16 cellular contexts compared by ENCODE assay signal in genomic region chr12:48780381-48781025, GRCh38. TPM values are rescaled to one million over a fixed set of nuclear protein-coding genes. Genes with fewer than 3 reads are reported as not detected.
DNase-seq lines count a peak whose midpoint lies in the region; ATAC-seq and TF ChIP-seq lines count a peak whose summit lies in the region.
"Had no signal": no experiment of that assay in that cellular context is flagged by ENCODE, and none has a peak within 500 bp of the region (broad histone marks: within the 10 kb centered on the region; RNA-seq: fewer than 3 reads in every experiment).

No MANE protein-coding gene starts in this region.

- intact Hi-C loops in Right ventricle myocardium inferior (cut with DNase I) = no loop called here
- intact Hi-C loops in cardiac septum (cut with DNase I) = no loop called here
- intact Hi-C loops in heart right ventricle (cut with DNase I) = no loop called here
- intact Hi-C loops in ovary (cut with DNase I) = no loop called here

- H3K4me1 Mint-ChIP-seq in activated T-cell treated with anti-CD3 and anti-CD28 coated beads, Interleukin-2, amount 50 U/mL, for 24 hours (ENCODE audit: low read depth) = no peaks in the 10 kb centered on the region
- H3K4me1 Mint-ChIP-seq: activated naive CD8-positive, alpha-beta T cell treated with anti-CD3 and anti-CD28 coated beads for 36 hours had no signal

- ATAC-seq in Right ventricle myocardium inferior = peak; percentile 16
- peak in 7 of 8 donors; percentile 4 to 35 (median 15) for ATAC-seq in heart right ventricle
- no peak for ATAC-seq in HG03025 (IDR thresholded peaks at IDR 0.05; ENCODE audit: low FRiP score, unreplicated experiment)

- H3K27me3 Mint-ChIP-seq in activated T-cell treated with anti-CD3 and anti-CD28 coated beads, Interleukin-2, amount 50 U/mL, for 24 hours = peaks cover 10% of the 10 kb centered on the region

- H3K9me3 ChIP-seq in heart right ventricle = no peaks in the 10 kb centered on the region
- H3K9me3 ChIP-seq in ovary = no peaks in the 10 kb centered on the region

- no peak overlapping the region for H3K4me3 Mint-ChIP-seq in activated T-cell treated with anti-CD3 and anti-CD28 coated beads, Interleukin-2, amount 50 U/mL, for 24 hours
- H3K4me3 Mint-ChIP-seq: activated naive CD8-positive, alpha-beta T cell treated with anti-CD3 and anti-CD28 coated beads for 36 hours had no signal

- DNase-seq in Right ventricle myocardium inferior (ENCODE audit: missing footprints) (no peak), cardiac septum (ENCODE audit: low spot score) (no peak), heart right ventricle (peak in 1 of 2 donors; percentile 46), ovary (peak in 1 of 5 donors; percentile 51), NCI-H226 (no peak), NCI-H187 treated with DMSO at 0.1 percent for 48 hours (lab: John Stamatoyannopoulos, UW) (no peak)
- DNase-seq in activated T-cell treated with anti-CD3 and anti-CD28 coated beads, Interleukin-2, amount 50 U/mL, for 24 hours = no peak
- DNase-seq: activated CD4-positive, alpha-beta T cell treated with anti-CD3 and anti-CD28 coated beads for 1 hour; activated CD8-positive, alpha-beta memory T cell treated with anti-CD3 and anti-CD28 coated beads, Interleukin-2, amount 50 U/mL, for 4 hours; activated naive CD8-positive, alpha-beta T cell treated with anti-CD3 and anti-CD28 coated beads for 36 hours; cerebellar nuclear complex; erythroblast; NCI-H1436 treated with DMSO at 0.1 percent for 48 hours; NCI-H446 treated with DMSO at 0.1 percent for 48 hours had no signal

- H3K4me1 ChIP-seq in heart right ventricle (peaks cover 26 to 96% (median 82%) of the 10 kb centered on the region in 9 donors), ovary (ENCODE audit: insufficient read depth) (peaks cover 22% of the 10 kb centered on the region)

- no peak for TF ChIP-seq EP300 in ovary (IDR thresholded peaks at IDR 0.05)

- TF ChIP-seq CTCF in heart right ventricle (IDR thresholded peaks at IDR 0.05) = no peak
- no peak for TF ChIP-seq CTCF in ovary (IDR thresholded peaks at IDR 0.05)

- H3K4me3 ChIP-seq in heart right ventricle = peak overlapping the region in 2 of 10 donors; percentile 6 to 15
- no peak overlapping the region for H3K4me3 ChIP-seq in ovary

- TF ChIP-seq POLR2A in ovary (IDR thresholded peaks at IDR 0.05) = no peak

- H3K36me3 Mint-ChIP-seq in activated T-cell treated with anti-CD3 and anti-CD28 coated beads, Interleukin-2, amount 50 U/mL, for 24 hours (ENCODE audit: low read depth) = no peaks in the 10 kb centered on the region
- H3K36me3 Mint-ChIP-seq: activated naive CD8-positive, alpha-beta T cell treated with anti-CD3 and anti-CD28 coated beads for 36 hours had no signal

- no peaks in the 10 kb centered on the region for H3K9me3 Mint-ChIP-seq in activated T-cell treated with anti-CD3 and anti-CD28 coated beads, Interleukin-2, amount 50 U/mL, for 24 hours
- H3K9me3 Mint-ChIP-seq: activated naive CD8-positive, alpha-beta T cell treated with anti-CD3 and anti-CD28 coated beads for 36 hours had no signal

- WGBS in heart right ventricle, 2 donors = 54 to 66% methylated on average over 11 of the region's 11 CpGs
- 77 to 82% (median 80%) methylated on average over 11 of the region's 11 CpGs for WGBS in ovary, 3 donors

- peak overlapping the region; percentile 78 to 99 (median 94) for H3K27ac ChIP-seq in heart right ventricle
- peak overlapping the region; percentile 39 to 74 for H3K27ac ChIP-seq in ovary
- H3K27ac ChIP-seq: KMS-11 had no signal

- H3K27ac Mint-ChIP-seq in activated T-cell treated with anti-CD3 and anti-CD28 coated beads, Interleukin-2, amount 50 U/mL, for 24 hours = no peak overlapping the region
- H3K27ac Mint-ChIP-seq: activated naive CD8-positive, alpha-beta T cell treated with anti-CD3 and anti-CD28 coated beads for 36 hours had no signal

- H3K36me3 ChIP-seq in heart right ventricle (peaks cover 0 to 45% (median 18%) of the 10 kb centered on the region in 9 donors), ovary (no peaks in the 10 kb centered on the region)

- H3K27me3 ChIP-seq in heart right ventricle (no peaks in the 10 kb centered on the region), ovary (no peaks in the 10 kb centered on the region)

RNA-seq across cellular contexts. Expression of gene ADCY6, which starts 8.4 kb away (rescaled TPM):
- total RNA-seq in Right ventricle myocardium inferior (55.6 TPM), cardiac septum (195 TPM), heart right ventricle (100 to 1,000 TPM in 8 of 10 donors, 10 to 100 TPM in 2; 84.4 to 144 (median 122) TPM), ovary (10 to 100 TPM; 14.8 to 83.3 (median 51.9) TPM)
- polyA plus RNA-seq in heart right ventricle (100 to 1,000 TPM in 1 of 2 donors, 10 to 100 TPM in 1; 35.3 to 123 TPM), ovary (10 to 100 TPM; 25.4 to 28.1 TPM)

RNA-seq across cellular contexts. Expression of gene CACNB3, which starts 37.8 kb away (rescaled TPM):
- total RNA-seq in Right ventricle myocardium inferior = 6.0 TPM
- 9.2 TPM for total RNA-seq in cardiac septum
- 1 to 10 TPM; 2.2 to 7.8 (median 4.1) TPM for total RNA-seq in heart right ventricle
- 10 to 100 TPM in 1 of 2 donors, 1 to 10 TPM in 1; 4.3 to 13.5 TPM for polyA plus RNA-seq in heart right ventricle
- total RNA-seq in ovary = 100 to 1,000 TPM in 3 of 7 donors, 10 to 100 TPM in 4; 24.1 to 162 (median 92.3) TPM
- polyA plus RNA-seq in ovary = 10 to 100 TPM; 29.5 to 50.5 TPM
